9 cellular contexts compared by ENCODE assay signal in genomic region chr3:172449468-172450149, GRCh38. TPM values are rescaled to one million over a fixed set of nuclear protein-coding genes. Genes with fewer than 3 reads are reported as not detected.
A peak's percentile ranks its signal among the peaks of the same experiment; 100 is the strongest.
DNase-seq lines count a peak whose midpoint lies in the region; ATAC-seq, FAIRE-seq and TF ChIP-seq lines count a peak whose summit lies in the region.
"Had no signal": no experiment of that assay in that cellular context is flagged by ENCODE, and none has a peak within 500 bp of the region (broad histone marks: within the 10 kb centered on the region; RNA-seq: fewer than 3 reads in every experiment).

No MANE protein-coding gene starts in this region.

- H3K36me3 ChIP-seq in kidney (ENCODE audit: control insufficient read depth in 1 of 2, insufficient read depth in 2 of 2, low read length in 2 of 2): no peaks in the 10 kb centered on the region

- no peaks in the 10 kb centered on the region for H3K9me3 ChIP-seq in kidney (ENCODE audit: control insufficient read depth in 1 of 2, low read length in 2 of 2)

- intact Hi-C loops in kidney (cut with DNase I): no loop called here

- peaks cover 0 to 14% of the 10 kb centered on the region in 2 donors for H3K4me1 ChIP-seq in kidney (ENCODE audit: control insufficient read depth in 1 of 2, insufficient read depth in 1 of 2, low read depth in 1 of 2, low read length in 2 of 2)

- H3K27ac ChIP-seq in 22Rv1 (no peak overlapping the region), kidney (ENCODE audit: low read depth in 2 of 2, low read length in 2 of 2) (no peak overlapping the region)

- TF ChIP-seq CTCF in 22Rv1 (IDR thresholded peaks at IDR 0.05): peak; percentile 16; the same call in 1 of the 2 replicates
- no peak for TF ChIP-seq CTCF in astrocyte of the spinal cord (IDR thresholded peaks at IDR 0.05; ENCODE audit: low read depth, low read length)
- TF ChIP-seq CTCF in kidney (IDR thresholded peaks at IDR 0.05; ENCODE audit: borderline replicate concordance, extremely low read depth, insufficient read depth): no peak

- no peak overlapping the region for H3K9ac ChIP-seq in kidney (ENCODE audit: low read length in 2 of 2)

- in situ Hi-C loops in astrocyte of the spinal cord (cut with HindIII; ENCODE audit: low sequenced_read_pairs): no loop called here

- H3K4me3 ChIP-seq in astrocyte of the spinal cord (ENCODE audit: low read depth, low read length) (no peak overlapping the region), kidney (ENCODE audit: low read length in 2 of 2) (no peak overlapping the region)

- DNase-seq in H4 (ENCODE audit: low spot score) (peak; percentile 21), astrocyte of the spinal cord (ENCODE audit: low read depth, low spot score) (peak; percentile 36), kidney (peak; percentile 72), medulla oblongata (ENCODE audit: extremely low spot score) (no peak), C1 segment of cervical spinal cord (lab: John Stamatoyannopoulos, UW) (no peak)
- DNase-seq: SHP77 treated with DMSO at 0.1 percent for 48 hours had no signal

- ATAC-seq in HG03460 (IDR thresholded peaks at IDR 0.05; ENCODE audit: unreplicated experiment) (no peak), GM18868 (IDR thresholded peaks at IDR 0.05; ENCODE audit: unreplicated experiment) (no peak)

- FAIRE-seq in kidney (lab: Jason Lieb, UNC): no peak

RNA-seq across cellular contexts. Expression of gene GHSR, which starts 1.4 kb away (rescaled TPM):
- total RNA-seq in H4 (2014; rRNA removed; shearing (Covaris generic)): not detected in 2 replicates
- total RNA-seq in kidney: not detected
- not detected for polyA plus RNA-seq in kidney (ENCODE audit: insufficient read depth, low read depth, low replicate concordance)

Comparison
In these comparisons a context has a peak if more than half of its experiments do, and no peak if none do; other contexts are left out.
1. DNase-seq: peak in H4 (single experiment), astrocyte of the spinal cord (single experiment) and kidney (single experiment); none in medulla oblongata (single experiment) and C1 segment of cervical spinal cord (0 of 14).